8 cellular contexts compared by ENCODE assay signal in the genomic region with DNA sequence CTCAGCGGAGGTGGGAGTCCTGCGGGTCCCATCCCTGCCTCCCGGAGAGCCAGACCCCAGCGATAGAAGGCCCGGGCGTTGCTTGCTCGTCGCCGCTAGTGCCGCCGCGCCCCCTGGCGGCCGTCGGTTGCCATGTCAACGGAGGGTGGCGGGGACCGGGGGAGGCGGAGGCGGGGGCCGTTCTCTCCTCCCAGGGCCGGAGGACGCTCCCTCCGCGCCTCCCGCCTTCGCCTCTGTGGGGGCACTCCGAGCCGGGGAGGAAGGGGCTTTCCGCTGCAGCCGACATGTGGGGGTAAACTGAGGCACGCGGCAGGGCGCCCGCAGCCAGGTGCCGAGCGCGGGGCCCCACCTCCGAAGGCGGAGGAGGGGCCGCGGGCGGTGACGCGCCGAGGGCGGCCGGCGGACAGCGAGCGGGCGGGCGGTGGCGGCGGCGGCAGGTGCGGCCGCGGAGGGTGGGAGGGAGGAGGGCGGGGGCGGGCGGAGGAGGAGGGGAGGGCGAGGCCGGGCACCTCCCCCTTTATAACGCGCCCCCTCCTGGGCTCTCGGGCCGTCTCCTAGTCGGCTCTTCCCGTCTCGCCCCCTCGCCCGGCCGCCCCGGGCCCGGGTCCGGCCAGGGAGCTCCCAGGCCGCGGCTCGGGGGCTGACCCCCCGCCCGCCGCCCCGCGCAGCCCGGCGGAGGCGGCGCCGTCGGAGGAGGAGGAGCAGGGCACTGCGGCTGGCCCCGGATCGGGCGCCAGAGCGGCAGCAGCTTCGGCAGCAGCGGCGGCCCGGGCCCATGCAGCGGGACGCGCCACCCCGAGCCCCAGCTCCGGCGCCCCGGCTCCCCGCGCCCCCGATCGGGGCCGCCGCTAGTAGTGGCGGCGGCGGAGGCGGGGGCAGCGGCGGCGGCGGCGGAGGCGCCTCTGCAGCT. TPM values are rescaled to one million over a fixed set of nuclear protein-coding genes. Genes with fewer than 3 reads are reported as not detected.
DNase-seq lines count a peak whose midpoint lies in the region; ATAC-seq, FAIRE-seq and TF ChIP-seq lines count a peak whose summit lies in the region.

No MANE protein-coding gene starts in this region.

- TF ChIP-seq CTCF in AG04449 (IDR thresholded peaks at IDR 0.05; ENCODE audit: insufficient read depth, low read length, missing control alignments) = peak; percentile 87
- peak; percentile 43 for TF ChIP-seq CTCF in activated B cell treated with CpG ODN at 0.5 μM for 24 hours (IDR thresholded peaks at IDR 0.05)
- peak; percentile 85 for TF ChIP-seq CTCF in bronchial epithelial cell (IDR thresholded peaks at IDR 0.05; ENCODE audit: insufficient read depth, low read length, severe bottlenecking)

- H3K27me3 Mint-ChIP-seq in activated B cell treated with CpG ODN at 0.5 μM for 24 hours = no peaks in the 10 kb centered on the region

- H3K4me1 Mint-ChIP-seq in activated B cell treated with CpG ODN at 0.5 μM for 24 hours = peaks cover 63% of the 10 kb centered on the region

- peak overlapping the region; percentile 92 for H3K4me3 Mint-ChIP-seq in activated B cell treated with CpG ODN at 0.5 μM for 24 hours

- ATAC-seq in GM18861 (IDR thresholded peaks at IDR 0.05; ENCODE audit: unreplicated experiment) = peak; percentile 32
- ATAC-seq in HG03097 (IDR thresholded peaks at IDR 0.05; ENCODE audit: low FRiP score, unreplicated experiment) = peak; percentile 45
- ATAC-seq in activated B cell treated with CpG ODN at 0.5 μM for 24 hours (ENCODE audit: low read depth) = peak; percentile 56

- H3K27me3 ChIP-seq in bronchial epithelial cell (ENCODE audit: control insufficient read depth, insufficient read depth, low read length) = no peaks in the 10 kb centered on the region

- intact Hi-C loops in activated B cell treated with CpG ODN at 0.5 μM for 24 hours (cut with micrococcal nuclease) = loop anchor here (1.0 to 2.0 kb wide), 7 partner anchors 9 to 281 kb away; a partner anchor contains a TSS

- POLR2A ChIA-PET in AG04449 (lab: Yijun Ruan, JAX) (interaction anchor here (0.6 to 1.3 kb wide), 8 partner anchors 14 to 334 kb away, joined by 3 to 9 read pairs (median 3); a partner anchor contains a TSS), activated B cell treated with CpG ODN at 0.5 μM for 24 hours (lab: Charles Lee) (interaction anchor here (0.5 to 5.8 kb wide), 25 partner anchors 9 to 389 kb away, joined by 3 to 96 read pairs (median 4); a partner anchor contains a TSS)

- H3K36me3 ChIP-seq in bronchial epithelial cell (ENCODE audit: control insufficient read depth, insufficient read depth, low read length) = peaks cover 31% of the 10 kb centered on the region

- peaks cover 36% of the 10 kb centered on the region for H3K36me3 Mint-ChIP-seq in activated B cell treated with CpG ODN at 0.5 μM for 24 hours (ENCODE audit: low read depth)

- no peak for FAIRE-seq in bronchial epithelial cell (lab: Jason Lieb, UNC)

- CTCF ChIA-PET in AG04449 (lab: Yijun Ruan, JAX) (interaction anchor here (0.5 to 10.9 kb wide), 35 partner anchors 12 to 281 kb away, joined by 3 to 93 read pairs (median 4); a partner anchor contains a TSS), activated B cell treated with CpG ODN at 0.5 μM for 24 hours (lab: Charles Lee) (interaction anchor here (0.6 to 6.2 kb wide), 16 partner anchors 9 to 282 kb away, joined by 3 to 39 read pairs (median 3); a partner anchor contains a TSS)

- DNase-seq in AG04449 (ENCODE audit: low read depth, low spot score) (no peak), NCI-H2227 (lab: John Stamatoyannopoulos, UW; ENCODE audit: unreplicated experiment) (peak; percentile 87), activated B cell treated with CpG ODN at 0.5 μM for 24 hours (peak; percentile 92), bronchial epithelial cell (ENCODE audit: low read depth) (no peak), inferior parietal cortex (ENCODE audit: extremely low spot score) (peak; percentile 81)
- DNase-seq in stimulated activated CD4-positive, alpha-beta T cell treated with anti-CD3 and anti-CD28 coated beads, Interleukin-12 subunit alpha, Interleukin-12 subunit beta, amount 100 ng/mL, for 4 hours = peak; percentile 85

- H3K4me3 ChIP-seq in AG04449 (ENCODE audit: low read depth, low read length) = peak overlapping the region; percentile 88
- H3K4me3 ChIP-seq in bronchial epithelial cell (ENCODE audit: low read depth, low read length) = peak overlapping the region; percentile 94

- no peaks in the 10 kb centered on the region for H3K9me3 Mint-ChIP-seq in activated B cell treated with CpG ODN at 0.5 μM for 24 hours

- H3K27ac Mint-ChIP-seq in activated B cell treated with CpG ODN at 0.5 μM for 24 hours = peak overlapping the region; percentile 97

RNA-seq across cellular contexts. Expression of a gene that starts 0.6 kb away (rescaled TPM):
- total RNA-seq in activated B cell treated with CpG ODN at 0.5 μM for 24 hours = 132 and 137 TPM in 2 replicates
- total RNA-seq in bronchial epithelial cell = 78.5 and 81.7 TPM in 2 replicates

RNA-seq across cellular contexts. Expression of a gene that starts 6.8 kb away (rescaled TPM):
- total RNA-seq in activated B cell treated with CpG ODN at 0.5 μM for 24 hours (49.2 and 51.8 TPM in 2 replicates), bronchial epithelial cell (0.26 TPM in 1 of 2 replicates, not detected in the other)

RNA-seq across cellular contexts. Expression of a gene that starts 17.4 kb away (rescaled TPM):
- total RNA-seq in activated B cell treated with CpG ODN at 0.5 μM for 24 hours = 105 and 135 TPM in 2 replicates
- 46.9 and 70.0 TPM in 2 replicates for total RNA-seq in bronchial epithelial cell

RNA-seq across cellular contexts. Expression of a gene that starts 50.2 kb away (rescaled TPM):
- 13.8 and 15.1 TPM in 2 replicates for total RNA-seq in activated B cell treated with CpG ODN at 0.5 μM for 24 hours
- 1.8 and 4.6 TPM in 2 replicates for total RNA-seq in bronchial epithelial cell

Comparison
In these comparisons a context has a peak if more than half of its experiments do, and no peak if none do; other contexts are left out.
1. DNase-seq: peak in NCI-H2227 (single experiment), activated B cell treated with CpG ODN at 0.5 μM for 24 hours (single experiment), inferior parietal cortex (single experiment) and stimulated activated CD4-positive, alpha-beta T cell treated with anti-CD3 and anti-CD28 coated beads, Interleukin-12 subunit alpha, Interleukin-12 subunit beta, amount 100 ng/mL, for 4 hours (single experiment); none in AG04449 (single experiment) and bronchial epithelial cell (single experiment).
2. RNA of a gene that starts 6.8 kb away (total RNA-seq): 49.2 to 51.8 TPM in activated B cell treated with CpG ODN at 0.5 μM for 24 hours; 0.26 TPM in bronchial epithelial cell; every median in the first group is over 10 times any median in the second.
3. Peak in every context shown above with its lines, with median percentiles within 50 percentile points of each other: CTCF ChIP-seq and ATAC-seq.